In genomic region chr16:14004719-14005315, GRCh38 we compare ENCODE assay signal across 16 cellular contexts.
A peak's percentile ranks its signal among the peaks of the same experiment; 100 is the strongest.
DNase-seq lines count a peak whose midpoint lies in the region; ATAC-seq and TF ChIP-seq lines count a peak whose summit lies in the region.
"Had no signal": no experiment of that assay in that cellular context is flagged by ENCODE, and none has a peak within 500 bp of the region (broad histone marks: within the 10 kb centered on the region; RNA-seq: fewer than 3 reads in every experiment).

No MANE protein-coding gene starts in this region.

- in situ Hi-C loops in G401 (cut with HindIII; ENCODE audit: low sequenced_read_pairs), result no loop called here

- H3K27ac ChIP-seq in skeletal muscle tissue (ENCODE audit: low read depth, low read length), result peak overlapping the region; percentile 73

- H3K4me1 ChIP-seq in adipocyte (ENCODE audit: control insufficient read depth, insufficient read depth, low read length), result peaks cover 24% of the 10 kb centered on the region
- peaks cover 30 to 43% (median 31%) of the 10 kb centered on the region in 3 donors for H3K4me1 ChIP-seq in skeletal muscle tissue (ENCODE audit: control insufficient read depth in 3 of 3, insufficient read depth in 3 of 3, low read length in 3 of 3)

- H3K36me3 ChIP-seq in adipocyte (ENCODE audit: control insufficient read depth, insufficient read depth, low read length, severe bottlenecking) (no peaks in the 10 kb centered on the region), skeletal muscle tissue (ENCODE audit: control insufficient read depth in 3 of 3, insufficient read depth in 3 of 3, low read length in 3 of 3) (no peaks in the 10 kb centered on the region)

- no peaks in the 10 kb centered on the region for H3K27me3 ChIP-seq in adipocyte (replicated peaks; ENCODE audit: control insufficient read depth, insufficient read depth, low read length)
- H3K27me3 ChIP-seq in skeletal muscle tissue (ENCODE audit: control insufficient read depth in 3 of 3, insufficient read depth in 3 of 3, low read length in 3 of 3), result no peaks in the 10 kb centered on the region

- DNase-seq in G401 (ENCODE audit: low spot score) (peak; percentile 32), adipocyte (ENCODE audit: low read depth) (peak; percentile 56), fibroblast of mammary gland (ENCODE audit: low read depth) (peak; percentile 29), anterior cingulate cortex (lab: John Stamatoyannopoulos, UW) (no peak), dedifferentiated amniotic fluid mesenchymal stem cell (ENCODE audit: extremely low spot score) (no peak)
- DNase-seq: activated CD4-positive, CD25-positive, alpha-beta regulatory T cell treated with anti-CD3 and anti-CD28 coated beads, Interleukin-2, amount 50 U/mL, for 72 hours; activated naive CD4-positive, alpha-beta T cell treated with Interleukin-2 at 50 U/mL for 16 hours; HFFc6; islet precursor cell; KBM-7; NCI-H1105 treated with DMSO at 0.1 percent for 48 hours; SIG-M5; stimulated activated naive CD4-positive, alpha-beta T cell treated with Interleukin-2 at 50 U/mL for 16 hours had no signal

- H3K4me3 ChIP-seq in adipocyte (ENCODE audit: low read length) (no peak overlapping the region), fibroblast of mammary gland (ENCODE audit: control insufficient read depth, low read depth, low read length) (no peak overlapping the region), skeletal muscle tissue (ENCODE audit: low read length in 3 of 3) (peak overlapping the region in 1 of 3 donors; percentile 13)

- H3K9me3 ChIP-seq in adipocyte (ENCODE audit: control insufficient read depth, low read length), result no peaks in the 10 kb centered on the region
- H3K9me3 ChIP-seq in skeletal muscle tissue (ENCODE audit: control insufficient read depth in 3 of 3, low read length in 3 of 3), result no peaks in the 10 kb centered on the region

- H3K9ac ChIP-seq in adipocyte (ENCODE audit: low read length) (peak overlapping the region; percentile 12), skeletal muscle tissue (ENCODE audit: low read depth in 1 of 3, low read length in 3 of 3) (peak overlapping the region in 1 of 3 donors; percentile 25)

- ATAC-seq in HG03159 (IDR thresholded peaks at IDR 0.05; ENCODE audit: unreplicated experiment) (no peak), HG03175 (IDR thresholded peaks at IDR 0.05; ENCODE audit: unreplicated experiment) (no peak)

- TF ChIP-seq CTCF in fibroblast of mammary gland (conservative IDR thresholded peaks at IDR 0.05; ENCODE audit: control insufficient read depth, insufficient read depth, low read depth, low read length), result no peak

Comparison
In these comparisons a context has a peak if more than half of its experiments do, and no peak if none do; other contexts are left out.
1. DNase-seq: peak in G401 (single experiment), adipocyte (single experiment) and fibroblast of mammary gland (single experiment); none in anterior cingulate cortex (0 of 58) and dedifferentiated amniotic fluid mesenchymal stem cell (single experiment).